16 cellular contexts compared by ENCODE assay signal in genomic region chr20:15700147-15700765, GRCh38.
DNase-seq lines count a peak whose midpoint lies in the region; ATAC-seq, FAIRE-seq and TF ChIP-seq lines count a peak whose summit lies in the region.
"Had no signal": no experiment of that assay in that cellular context is flagged by ENCODE, and none has a peak within 500 bp of the region (broad histone marks: within the 10 kb centered on the region; RNA-seq: fewer than 3 reads in every experiment).

No MANE protein-coding gene starts in this region.

- H3K4ac ChIP-seq in H1 (replicated peaks; ENCODE audit: insufficient read length, low read depth, low read length): no peak overlapping the region

- no peak for TF ChIP-seq EP300 in H1 (IDR thresholded peaks at IDR 0.05; ENCODE audit: borderline replicate concordance in 1 of 2, low read depth in 2 of 2, low read length in 2 of 2)

- DNase-seq in Caco-2: peak in 1 of 2 experiments; percentile 13
- DNase-seq in NCI-H2171 treated with DMSO at 0.1 percent for 48 hours (lab: John Stamatoyannopoulos, UW): peak; percentile 91
- DNase-seq in H1 (ENCODE audit: low read depth in 1 of 2, low spot score in 2 of 2): no peak
- DNase-seq in mesothelial cell of epicardium (ENCODE audit: low spot score in 2 of 2, unreplicated experiment in 2 of 2): no peak
- DNase-seq in T-helper 17 cell: no peak
- DNase-seq in stimulated activated CD4-positive, alpha-beta T cell treated with anti-CD3 and anti-CD28 coated beads, Interleukin-4, amount 100 ng/mL, for 24 hours: no peak
- DNase-seq in natural killer cell treated with Interleukin-12 subunit alpha and Interleukin-12 subunit beta and Interleukin-15 and Interleukin-18, amount 100 ng/mL, for 72 hours (ENCODE audit: low spot score): no peak
- DNase-seq in NCI-H446 treated with DMSO at 0.1 percent for 48 hours (lab: John Stamatoyannopoulos, UW): no peak
- DNase-seq: activated naive CD4-positive, alpha-beta T cell; heart left ventricle; kidney; NCI-H69; stimulated activated CD4-positive, alpha-beta T cell treated with anti-CD3 and anti-CD28 coated beads, Interleukin-1b, Interleukin-23, amount 100 ng/mL, for 48 hours; T1000 had no signal

- TF ChIP-seq CTCF in Caco-2 (IDR thresholded peaks at IDR 0.05; ENCODE audit: insufficient read depth in 1 of 2, low read depth in 1 of 2, low read length in 1 of 2, severe bottlenecking in 1 of 2, unreplicated experiment in 1 of 2): no peak
- TF ChIP-seq CTCF in H1 (IDR thresholded peaks at IDR 0.05; ENCODE audit: control extremely low read depth in 1 of 3, insufficient read depth in 1 of 3, low read depth in 1 of 3, low read length in 3 of 3): no peak
- TF ChIP-seq CTCF in mesothelial cell of epicardium (IDR thresholded peaks at IDR 0.05; ENCODE audit: unreplicated experiment): no peak

- no peak overlapping the region for H2BK120ac ChIP-seq in H1 (replicated peaks; ENCODE audit: low read depth, low read length)

- no peak overlapping the region; the same call in 1 of the 2 replicates for H2BK12ac ChIP-seq in H1 (ENCODE audit: low read depth, low read length)

- POLR2A ChIA-PET in Caco-2 (lab: Charles Lee) (interaction anchor here (1.4 kb wide), 1 partner anchor 202 kb away, joined by 4 read pairs; no protein-coding TSS in a partner anchor), H1 (lab: Charles Lee; ENCODE audit: partially characterized antibody) (no interaction called here)

- H3K27me3 Mint-ChIP-seq in Caco-2 (ENCODE audit: insufficient read depth, unreplicated experiment) (no peaks in the 10 kb centered on the region), mesothelial cell of epicardium (ENCODE audit: low read depth) (no peaks in the 10 kb centered on the region), T-helper 17 cell (no peaks in the 10 kb centered on the region)
- H3K27me3 Mint-ChIP-seq in natural killer cell treated with Interleukin-12 subunit alpha and Interleukin-12 subunit beta and Interleukin-15 and Interleukin-18, amount 100 ng/mL, for 72 hours: no peaks in the 10 kb centered on the region

- no peak overlapping the region for H3K9ac ChIP-seq in H1 (replicated peaks in 1 of 4; ENCODE audit: extremely low read depth in 1 of 4, low read depth in 3 of 4, low read length in 3 of 4)

- no peak for TF ChIP-seq RAD21 in H1 (IDR thresholded peaks at IDR 0.05 in 1 of 2, conservative IDR thresholded peaks at IDR 0.05 in 1 of 2; ENCODE audit: low read depth in 2 of 2, low read length in 2 of 2)

- no peaks in the 10 kb centered on the region for H3K36me3 ChIP-seq in Caco-2 (ENCODE audit: control insufficient read depth, insufficient read depth, low read length)
- no peaks in the 10 kb centered on the region for H3K36me3 ChIP-seq in H1 (ENCODE audit: control insufficient read depth in 2 of 4, insufficient read depth in 4 of 4, low read length in 3 of 4)
- H3K36me3 ChIP-seq: heart left ventricle, neutrophil, vagina had no signal

- no peak overlapping the region for H3K18ac ChIP-seq in H1 (ENCODE audit: extremely low read depth, low read length)

- H3K79me2 ChIP-seq in H1 (ENCODE audit: control insufficient read depth in 1 of 2, insufficient read depth in 2 of 2, low read length in 2 of 2): no peaks in the 10 kb centered on the region

- FAIRE-seq in H1 (lab: Jason Lieb, UNC): no peak
- FAIRE-seq: kidney had no signal

- H2AK5ac ChIP-seq in H1 (ENCODE audit: low read depth, low read length): no peak overlapping the region

- 94% methylated on average over 16 of the region's 16 CpGs; no CpG with 5 or more reads in 1 of the 2 experiments for WGBS in H1 (ENCODE audit: extremely low coverage in 1 of 2, insufficient coverage in 1 of 2, insufficient read length in 1 of 2, insufficient replicate concordance in 2 of 2, low coverage in 1 of 2, low lambda C conversion rate in 2 of 2, missing lambda C conversion rate in 1 of 2), 2 experiments

- no peak overlapping the region for H3K23ac ChIP-seq in H1 (ENCODE audit: insufficient read length)

- peak overlapping the region; percentile 48 for H3K27ac Mint-ChIP-seq in Caco-2 (ENCODE audit: unreplicated experiment)
- H3K27ac Mint-ChIP-seq in mesothelial cell of epicardium: no peak overlapping the region
- H3K27ac Mint-ChIP-seq in T-helper 17 cell: no peak overlapping the region
- no peak overlapping the region for H3K27ac Mint-ChIP-seq in natural killer cell treated with Interleukin-12 subunit alpha and Interleukin-12 subunit beta and Interleukin-15 and Interleukin-18, amount 100 ng/mL, for 72 hours

- H3K4me2 ChIP-seq in H1 (ENCODE audit: insufficient read depth in 1 of 2, low read depth in 2 of 2, low read length in 2 of 2): no peak overlapping the region

- no peak overlapping the region for H2BK5ac ChIP-seq in H1 (ENCODE audit: low read depth, low read length)

- 0 out of 2 replicates have a peak overlapping the region, but pooled peaks have one; percentile 60 for H2AFZ ChIP-seq in H1 (ENCODE audit: low read length)

- H3K9me3 ChIP-seq in Caco-2 (no peaks in the 10 kb centered on the region), H1 (ENCODE audit: insufficient read depth in 2 of 2, low read depth in 1 of 2, low read length in 1 of 2) (peaks cover 2% of the 10 kb centered on the region in 2 experiments; a peak in 2 of 4 replicates), T-helper 17 cell (ENCODE audit: control insufficient read depth, low read length, poor library complexity, severe bottlenecking) (no peaks in the 10 kb centered on the region)
- H3K9me3 ChIP-seq: heart left ventricle, neutrophil, vagina had no signal

- no peak overlapping the region for H3K27ac ChIP-seq in H1 (ENCODE audit: low read depth, low read length)
- H3K27ac ChIP-seq: heart left ventricle, neutrophil, vagina had no signal

- H3K4me3 ChIP-seq in Caco-2 (ENCODE audit: low read depth, low read length): peak overlapping the region; percentile 32
- H3K4me3 ChIP-seq in H1 (ENCODE audit: extremely low read depth in 1 of 4, insufficient read depth in 2 of 4, low read depth in 3 of 4, low read length in 4 of 4): no peak overlapping the region
- H3K4me3 ChIP-seq: heart left ventricle, vagina had no signal

- peak overlapping the region; percentile 55 for H4K91ac ChIP-seq in H1 (replicated peaks; ENCODE audit: insufficient read length, low read length)

- no peak overlapping the region for H2BK15ac ChIP-seq in H1 (ENCODE audit: low read length)

- no peak overlapping the region for H3K56ac ChIP-seq in H1 (replicated peaks; ENCODE audit: insufficient read length, low read depth, low read length)

- H3K14ac ChIP-seq in H1 (ENCODE audit: insufficient read length): no peak overlapping the region

- ATAC-seq in T-helper 17 cell: no peak
- no peak for ATAC-seq in natural killer cell treated with Interleukin-12 subunit alpha and Interleukin-12 subunit beta and Interleukin-15 and Interleukin-18, amount 100 ng/mL, for 72 hours
- ATAC-seq: heart left ventricle had no signal

- no peak overlapping the region for H2BK20ac ChIP-seq in H1 (ENCODE audit: low read length)

- intact Hi-C loops in Caco-2 (cut with micrococcal nuclease; ENCODE audit: unreplicated experiment): loop anchor here (10.0 kb wide), 2 partner anchors 235 to 775 kb away; no protein-coding TSS in a partner anchor

- H3K4me1 Mint-ChIP-seq in Caco-2 (ENCODE audit: low read depth, unreplicated experiment): peaks cover 9% of the 10 kb centered on the region
- H3K4me1 Mint-ChIP-seq in mesothelial cell of epicardium: peaks cover 11% of the 10 kb centered on the region
- H3K4me1 Mint-ChIP-seq in T-helper 17 cell: no peaks in the 10 kb centered on the region
- H3K4me1 Mint-ChIP-seq in natural killer cell treated with Interleukin-12 subunit alpha and Interleukin-12 subunit beta and Interleukin-15 and Interleukin-18, amount 100 ng/mL, for 72 hours (ENCODE audit: low read depth in 2 of 2): no peaks in the 10 kb centered on the region

- H3K4me3 Mint-ChIP-seq in Caco-2 (ENCODE audit: unreplicated experiment) (peak overlapping the region; percentile 72), mesothelial cell of epicardium (peak overlapping the region; percentile 40), T-helper 17 cell (no peak overlapping the region)
- H3K4me3 Mint-ChIP-seq in natural killer cell treated with Interleukin-12 subunit alpha and Interleukin-12 subunit beta and Interleukin-15 and Interleukin-18, amount 100 ng/mL, for 72 hours: no peak overlapping the region

- H3K9me3 Mint-ChIP-seq in Caco-2 (ENCODE audit: unreplicated experiment) (peaks cover 15% of the 10 kb centered on the region), mesothelial cell of epicardium (peaks cover 42% of the 10 kb centered on the region)
- H3K9me3 Mint-ChIP-seq in natural killer cell treated with Interleukin-12 subunit alpha and Interleukin-12 subunit beta and Interleukin-15 and Interleukin-18, amount 100 ng/mL, for 72 hours: peaks cover 12% of the 10 kb centered on the region

- no peaks in the 10 kb centered on the region for H3K23me2 ChIP-seq in H1 (ENCODE audit: low read depth, low read length)

- H3K4me1 ChIP-seq in Caco-2 (no peaks in the 10 kb centered on the region; the same call in none of the 2 replicates), H1 (replicated peaks in 1 of 4; ENCODE audit: control insufficient read depth in 3 of 4, insufficient read depth in 4 of 4, low read length in 3 of 4) (no peaks in the 10 kb centered on the region)
- H3K4me1 ChIP-seq: heart left ventricle, vagina had no signal

- H3K27me3 ChIP-seq in Caco-2 (replicated peaks; ENCODE audit: control insufficient read depth, insufficient read depth, low read length) (no peaks in the 10 kb centered on the region), H1 (replicated peaks in 1 of 4; ENCODE audit: control insufficient read depth in 3 of 4, extremely low read depth in 1 of 4, insufficient read depth in 3 of 4, low read length in 3 of 4) (no peaks in the 10 kb centered on the region)
- H3K27me3 ChIP-seq: heart left ventricle, neutrophil, vagina had no signal

- no peak overlapping the region for H4K5ac ChIP-seq in H1 (ENCODE audit: insufficient read length, low read depth, low read length)

- BruUV-seq in Caco-2 (replicated peaks; lab: Mats Ljungman, UMichigan): TSS peak; percentile 70

- no peak overlapping the region; the same call in 1 of the 2 replicates for H4K8ac ChIP-seq in H1 (ENCODE audit: extremely low read depth, insufficient read depth, low read length)

- peaks cover 0 to 1% of the 10 kb centered on the region in 2 experiments for H4K20me1 ChIP-seq in H1 (replicated peaks in 1 of 2; ENCODE audit: control insufficient read depth in 1 of 2, insufficient read depth in 2 of 2, low read length in 2 of 2)

- H3K36me3 Mint-ChIP-seq in Caco-2 (ENCODE audit: insufficient read depth, unreplicated experiment) (no peaks in the 10 kb centered on the region), mesothelial cell of epicardium (peaks cover 11% of the 10 kb centered on the region), T-helper 17 cell (ENCODE audit: low read depth) (no peaks in the 10 kb centered on the region)
- peaks cover 6% of the 10 kb centered on the region for H3K36me3 Mint-ChIP-seq in natural killer cell treated with Interleukin-12 subunit alpha and Interleukin-12 subunit beta and Interleukin-15 and Interleukin-18, amount 100 ng/mL, for 72 hours

- TF ChIP-seq POLR2A in H1 (IDR thresholded peaks at IDR 0.05; ENCODE audit: control extremely low read depth in 1 of 2, low read depth in 2 of 2, low read length in 2 of 2): no peak

- no peaks in the 10 kb centered on the region for H3K79me1 ChIP-seq in H1 (ENCODE audit: low read depth, low read length)

- CTCF ChIA-PET in Caco-2 (lab: Charles Lee) (interaction anchor here (0.9 kb wide), 1 partner anchor 13 kb away, joined by 5 read pairs; no protein-coding TSS in a partner anchor), H1 (lab: Charles Lee; ENCODE audit: partially characterized antibody) (interaction anchor here (0.7 to 3.2 kb wide), 14 partner anchors 8 to 311 kb away, joined by 3 to 24 read pairs (median 4); no protein-coding TSS in a partner anchor)

Comparison
In these comparisons a context has a peak if more than half of its experiments do, and no peak if none do; other contexts are left out.
1. H3K4me3 Mint-ChIP-seq: peak in Caco-2 (single experiment) and mesothelial cell of epicardium (single experiment); none in T-helper 17 cell (single experiment) and natural killer cell treated with Interleukin-12 subunit alpha and Interleukin-12 subunit beta and Interleukin-15 and Interleukin-18, amount 100 ng/mL, for 72 hours (single experiment).